ENCODE assay signal across 12 cellular contexts in the genomic region with DNA sequence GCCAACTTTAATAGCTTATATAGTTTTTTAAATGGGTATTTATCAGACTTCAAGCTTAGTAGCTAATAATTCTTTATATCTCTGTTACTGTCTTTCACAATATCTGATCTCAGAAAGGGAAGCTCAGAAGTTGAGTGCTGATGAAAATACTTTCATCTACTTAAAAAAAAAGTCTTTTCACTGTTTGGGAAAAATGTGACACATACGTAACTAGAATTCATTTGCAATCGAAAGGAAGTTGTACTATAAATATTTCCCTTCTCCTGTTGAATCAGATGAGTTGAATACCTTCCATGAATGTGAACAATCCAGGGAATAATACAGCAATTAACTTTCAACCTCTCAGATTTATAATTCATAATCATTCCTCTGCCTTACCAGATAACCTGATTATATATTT. TPM values are rescaled to one million over a fixed set of nuclear protein-coding genes. Genes with fewer than 3 reads are reported as not detected.
"Had no signal": no experiment of that assay in that cellular context is flagged by ENCODE, and none has a peak within 500 bp of the region (broad histone marks: within the 10 kb centered on the region; RNA-seq: fewer than 3 reads in every experiment).

No MANE protein-coding gene starts in this region.

- H3K9me3 ChIP-seq: esophagus muscularis mucosa, ovary had no signal

- H3K4me3 ChIP-seq: ovary had no signal

- H3K27me3 ChIP-seq: esophagus muscularis mucosa, ovary had no signal

- H3K4me1 Mint-ChIP-seq: activated naive CD4-positive, alpha-beta T cell treated with anti-CD3 and anti-CD28 coated beads, Interleukin-2, amount 50 U/mL, for 24 hours; memory B cell had no signal

- H3K36me3 ChIP-seq: esophagus muscularis mucosa, ovary had no signal

- DNase-seq: activated effector memory CD4-positive, alpha-beta T cell treated with Interleukin-2 at 50 U/mL for 16 hours; islet precursor cell; stimulated activated CD4-positive, alpha-beta T cell treated with anti-CD3 and anti-CD28 coated beads, Interleukin-2, amount 100 ng/mL, for 48 hours; stimulated activated naive CD4-positive, alpha-beta T cell treated with Interleukin-2 at 50 U/mL for 16 hours had no signal

- H3K9me3 Mint-ChIP-seq: neural crest cell, type B pancreatic cell had no signal

- H3K27ac Mint-ChIP-seq: activated naive CD4-positive, alpha-beta T cell treated with anti-CD3 and anti-CD28 coated beads, Interleukin-2, amount 50 U/mL, for 24 hours; memory B cell; type B pancreatic cell had no signal

- H3K4me3 Mint-ChIP-seq: activated naive CD4-positive, alpha-beta T cell treated with anti-CD3 and anti-CD28 coated beads, Interleukin-2, amount 50 U/mL, for 24 hours; memory B cell; type B pancreatic cell had no signal

- H3K36me3 Mint-ChIP-seq: activated naive CD4-positive, alpha-beta T cell treated with anti-CD3 and anti-CD28 coated beads, Interleukin-2, amount 50 U/mL, for 24 hours; memory B cell; type B pancreatic cell had no signal

- H3K27ac ChIP-seq: esophagus muscularis mucosa, foreskin keratinocyte, ovary had no signal

RNA-seq across cellular contexts. Expression of a gene that starts 0.8 kb away (rescaled TPM):
- total RNA-seq: left lobe of liver had no signal
